ENCODE assay signal across 10 cellular contexts in the genomic region with DNA sequence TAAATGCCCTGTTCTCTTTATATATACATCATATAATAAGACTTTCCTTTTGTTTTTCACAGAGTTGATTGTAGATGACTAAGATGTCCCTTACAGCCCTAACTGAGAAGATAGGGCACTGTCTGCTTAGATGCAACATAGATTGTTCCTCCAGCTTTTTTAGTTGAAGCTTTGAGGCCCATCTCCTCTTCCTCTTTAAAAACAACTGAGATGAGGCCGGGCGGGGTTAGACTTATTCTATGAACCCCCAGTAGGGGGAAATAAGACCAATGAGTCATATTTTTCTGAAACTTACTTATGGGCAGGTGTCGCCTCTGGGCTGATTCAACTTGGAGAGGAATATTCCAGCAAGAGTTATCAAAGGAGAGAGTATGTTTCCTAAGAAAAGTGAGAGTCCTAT.
DNase-seq lines count a peak whose midpoint lies in the region; ATAC-seq and TF ChIP-seq lines count a peak whose summit lies in the region.
"Had no signal": no experiment of that assay in that cellular context is flagged by ENCODE, and none has a peak within 500 bp of the region (broad histone marks: within the 10 kb centered on the region; RNA-seq: fewer than 3 reads in every experiment).

No MANE protein-coding gene starts in this region.

- TF ChIP-seq CTCF in OCI-LY3 (IDR thresholded peaks at IDR 0.05; ENCODE audit: low read depth, low read length): peak; percentile 37

- H3K27me3 ChIP-seq in OCI-LY3 (ENCODE audit: low read depth, low read length): no peaks in the 10 kb centered on the region
- H3K27me3 ChIP-seq: cardiac muscle cell had no signal

- H3K79me2 ChIP-seq in OCI-LY3 (ENCODE audit: low read length): no peaks in the 10 kb centered on the region

- H3K4me1 ChIP-seq in OCI-LY3 (ENCODE audit: low read length): peaks cover 56% of the 10 kb centered on the region
- H3K4me1 ChIP-seq: lower lobe of right lung had no signal

- peak; percentile 71 for DNase-seq in activated CD4-positive, alpha-beta T cell treated with anti-CD3 and anti-CD28 coated beads for 48 hours
- no peak for DNase-seq in activated CD4-positive, alpha-beta T cell treated with anti-CD3 and anti-CD28 coated beads for 1 hour
- peak; percentile 50 for DNase-seq in stimulated activated CD8-positive, alpha-beta memory T cell treated with anti-CD3 and anti-CD28 coated beads, Interleukin-4, amount 100 ng/mL, for 48 hours
- DNase-seq in cerebellar nuclear complex (lab: John Stamatoyannopoulos, UW) (no peak), NCI-H2081 treated with DMSO at 0.1 percent for 48 hours (lab: John Stamatoyannopoulos, UW) (no peak)
- DNase-seq: lower lobe of right lung had no signal

- H3K4me3 ChIP-seq in OCI-LY3 (ENCODE audit: low read length): peak overlapping the region; percentile 27
- H3K4me3 ChIP-seq: cardiac muscle cell, lower lobe of right lung had no signal

- no peaks in the 10 kb centered on the region for H4K20me1 ChIP-seq in OCI-LY3 (ENCODE audit: insufficient read depth, low read length)

- H3K9me3 ChIP-seq in OCI-LY3 (ENCODE audit: insufficient read depth, low read length): no peaks in the 10 kb centered on the region
- H3K9me3 ChIP-seq: lower lobe of right lung had no signal

- peak overlapping the region; percentile 56 for H3K27ac ChIP-seq in OCI-LY3 (ENCODE audit: low read length)
- H3K27ac ChIP-seq: cardiac muscle cell, lower lobe of right lung had no signal

- H3K9ac ChIP-seq in OCI-LY3 (ENCODE audit: low read length): peak overlapping the region; percentile 7

- H2AFZ ChIP-seq in OCI-LY3 (ENCODE audit: low read depth, low read length): peak overlapping the region; percentile 49

- H3K36me3 ChIP-seq in OCI-LY3 (replicated peaks; ENCODE audit: low read depth, low read length): no peaks in the 10 kb centered on the region
- H3K36me3 ChIP-seq: cardiac muscle cell, lower lobe of right lung had no signal

- ATAC-seq in HG02884 (IDR thresholded peaks at IDR 0.05; ENCODE audit: unreplicated experiment) (peak; percentile 68), HG02588 (IDR thresholded peaks at IDR 0.05; ENCODE audit: unreplicated experiment) (no peak)
- ATAC-seq: lower lobe of right lung had no signal

- H3K4me2 ChIP-seq in OCI-LY3 (ENCODE audit: low read length): peak overlapping the region; percentile 57

Comparison
In these comparisons a context has a peak if more than half of its experiments do, and no peak if none do; other contexts are left out.
1. DNase-seq: peak in activated CD4-positive, alpha-beta T cell treated with anti-CD3 and anti-CD28 coated beads for 48 hours (single experiment) and stimulated activated CD8-positive, alpha-beta memory T cell treated with anti-CD3 and anti-CD28 coated beads, Interleukin-4, amount 100 ng/mL, for 48 hours (single experiment); none in activated CD4-positive, alpha-beta T cell treated with anti-CD3 and anti-CD28 coated beads for 1 hour (single experiment), cerebellar nuclear complex (0 of 2) and NCI-H2081 treated with DMSO at 0.1 percent for 48 hours (single experiment).